In the genomic region with DNA sequence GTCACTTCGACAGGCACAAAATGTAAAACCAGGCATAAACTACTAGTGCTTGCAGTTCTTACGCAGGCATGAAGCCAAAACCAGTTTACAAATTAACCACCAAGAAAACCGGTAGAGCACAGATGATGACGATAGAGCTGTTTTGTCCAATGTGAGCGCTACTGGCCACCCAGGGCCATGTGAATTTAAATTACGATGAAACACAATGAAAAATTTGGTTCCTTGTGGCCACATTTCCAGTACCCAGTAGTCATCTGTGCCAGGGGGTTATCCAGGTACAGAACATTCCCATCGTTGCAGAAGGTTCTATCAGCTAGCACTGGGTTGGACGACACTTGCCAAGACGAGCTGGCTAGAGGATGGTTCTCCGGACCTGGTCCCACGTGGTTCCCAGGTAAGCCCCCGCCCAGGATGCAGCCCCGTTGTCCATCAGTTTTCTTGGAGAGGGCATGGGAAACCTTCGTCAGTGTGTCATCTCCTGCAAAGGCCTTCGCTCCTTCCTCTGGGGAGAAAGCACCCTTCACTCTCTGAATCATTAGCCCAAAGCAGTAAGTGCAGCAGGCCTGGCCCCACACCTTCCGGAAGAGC, we compare ENCODE assay signal across 10 cellular contexts. TPM values are rescaled to one million over a fixed set of nuclear protein-coding genes. Genes with fewer than 3 reads are reported as not detected.
DNase-seq lines count a peak whose midpoint lies in the region; ATAC-seq, FAIRE-seq and TF ChIP-seq lines count a peak whose summit lies in the region.
"Had no signal": no experiment of that assay in that cellular context is flagged by ENCODE, and none has a peak within 500 bp of the region (broad histone marks: within the 10 kb centered on the region; RNA-seq: fewer than 3 reads in every experiment).

No MANE protein-coding gene starts in this region.

- TF ChIP-seq POLR2A in GM12892 (IDR thresholded peaks at IDR 0.05; ENCODE audit: low read depth, low read length) = no peak

- peaks cover 20% of the 10 kb centered on the region for H3K4me1 Mint-ChIP-seq in memory B cell

- no peaks in the 10 kb centered on the region for H3K9me3 Mint-ChIP-seq in memory B cell

- peaks cover 2% of the 10 kb centered on the region for H3K36me3 Mint-ChIP-seq in memory B cell

- peak; percentile 56 for FAIRE-seq in GM12892 (lab: Jason Lieb, UNC)

- H3K4me3 Mint-ChIP-seq in memory B cell = peak overlapping the region; percentile 61

- ATAC-seq in memory B cell (ENCODE audit: low read depth) = no peak
- no peak for ATAC-seq in GM18517 (IDR thresholded peaks at IDR 0.05; ENCODE audit: unreplicated experiment)

- DNase-seq in ACHN (peak; percentile 66), GM12892 (ENCODE audit: insufficient read length) (no peak), T47D (ENCODE audit: low read depth in 1 of 2, low spot score in 1 of 2) (peak; percentile 23 to 68), memory B cell (ENCODE audit: low spot score in 2 of 2) (peak in 1 of 2 donors; percentile 9), GM19238 (ENCODE audit: insufficient read length, low spot score) (no peak), NCI-H526 (lab: John Stamatoyannopoulos, UW) (no peak), middle frontal gyrus (ENCODE audit: extremely low spot score, low spot score) (no peak)
- DNase-seq: foreskin melanocyte, SW 1271 had no signal

- H3K27ac Mint-ChIP-seq in memory B cell = no peak overlapping the region

- in situ Hi-C loops in ACHN (cut with HindIII; ENCODE audit: low pct_ligation_motif_present, low pct_unique_long_range_greater_than_20kb, low sequenced_read_pairs) (no loop called here), T47D (cut with HindIII; ENCODE audit: low pct_unique_long_range_greater_than_20kb, low sequenced_read_pairs) (no loop called here)

- H3K27me3 Mint-ChIP-seq in memory B cell = no peaks in the 10 kb centered on the region

RNA-seq across cellular contexts. Expression of a gene that starts 1.1 kb away (rescaled TPM):
- 121 TPM for polyA plus RNA-seq in GM12892 (2012; ENCODE audit: missing spikeins)

RNA-seq across cellular contexts. Expression of a gene that starts 24.5 kb away (rescaled TPM):
- polyA plus RNA-seq in GM12892 (2012; ENCODE audit: missing spikeins) = 10.4 TPM

Comparison
In these comparisons a context has a peak if more than half of its experiments do, and no peak if none do; other contexts are left out.
1. DNase-seq: peak in ACHN (single experiment) and T47D (2 of 2); none in GM12892 (single experiment), GM19238 (single experiment), NCI-H526 (0 of 2) and middle frontal gyrus (single experiment).